In genomic region chr20:2293486-2293885, GRCh38 we compare ENCODE assay signal across 30 cellular contexts. TPM values are rescaled to one million over a fixed set of nuclear protein-coding genes. Genes with fewer than 3 reads are reported as not detected.
"Had no signal": no experiment of that assay in that cellular context is flagged by ENCODE, and none has a peak within 500 bp of the region (broad histone marks: within the 10 kb centered on the region; RNA-seq: fewer than 3 reads in every experiment).

No MANE protein-coding gene starts in this region.

- H3K9me3 ChIP-seq: ovary, right atrium auricular region, right lobe of liver, stomach, testis, thyroid gland, transverse colon, uterus had no signal

- H3K4me1 ChIP-seq: right atrium auricular region, stomach, testis, uterus had no signal

- DNase-seq: islet precursor cell; mesendoderm; naive B cell; natural killer cell; nephron progenitor cell; ovary; stimulated activated CD4-positive, alpha-beta T cell treated with anti-CD3 and anti-CD28 coated beads, Interleukin-12 subunit alpha, Interleukin-12 subunit beta, amount 100 ng/mL, for 4 hours; stimulated activated CD4-positive, alpha-beta T cell treated with anti-CD3 and anti-CD28 coated beads, Interleukin-15, amount 100 ng/mL, for 24 hours; stimulated activated CD4-positive, alpha-beta T cell treated with anti-CD3 and anti-CD28 coated beads, Interleukin-2, amount 100 ng/mL, for 24 hours; stimulated activated CD4-positive, alpha-beta T cell treated with anti-CD3 and anti-CD28 coated beads, Interleukin-4, amount 100 ng/mL, for 1 hour; stimulated activated naive B cell treated with anti-CD40 and anti-IgM and Interleukin-4, amounts not matched to agents 10 μg/mL and 1 μg/mL and 100 μg/mL, for 72 hours; stimulated activated naive CD8-positive, alpha-beta T cell treated with anti-CD3 and anti-CD28 coated beads, Interleukin-15, Interleukin-2, amounts not matched to agents 100 U/mL and 50 U/mL, for 24 hours; stomach; testis; thyroid gland; transverse colon; uterus had no signal

- H3K27ac ChIP-seq: hepatocyte, neural progenitor cell, ovary, right atrium auricular region, right lobe of liver, testis, thyroid gland, transverse colon, uterus had no signal

- H3K4me3 Mint-ChIP-seq: mesothelial cell of epicardium; naive B cell; natural killer cell; nephron progenitor cell; neural progenitor cell; stimulated activated naive B cell treated with anti-CD40 and anti-IgM and Interleukin-4, amounts not matched to agents 10 μg/mL and 1 μg/mL and 100 μg/mL, for 72 hours had no signal

- H3K27ac Mint-ChIP-seq: mesothelial cell of epicardium; natural killer cell; nephron progenitor cell; neural progenitor cell; progenitor cell of endocrine pancreas; stimulated activated naive B cell treated with anti-CD40 and anti-IgM and Interleukin-4, amounts not matched to agents 10 μg/mL and 1 μg/mL and 100 μg/mL, for 72 hours had no signal

- H3K9me3 Mint-ChIP-seq: mesothelial cell of epicardium; natural killer cell; nephron progenitor cell; neural progenitor cell; stimulated activated naive B cell treated with anti-CD40 and anti-IgM and Interleukin-4, amounts not matched to agents 10 μg/mL and 1 μg/mL and 100 μg/mL, for 72 hours had no signal

- H3K27me3 ChIP-seq: hepatocyte, neural progenitor cell, ovary, right atrium auricular region, right lobe of liver, testis, thyroid gland, transverse colon, uterus had no signal

- ATAC-seq: stimulated activated naive B cell treated with anti-CD40 and anti-IgM and Interleukin-4, amounts not matched to agents 10 μg/mL and 1 μg/mL and 100 μg/mL, for 72 hours; stimulated activated naive CD8-positive, alpha-beta T cell treated with anti-CD3 and anti-CD28 coated beads, Interleukin-15, Interleukin-2, amounts not matched to agents 100 U/mL and 50 U/mL, for 24 hours had no signal

- H3K4me3 ChIP-seq: hepatocyte, lung, neural progenitor cell, ovary, right atrium auricular region, right lobe of liver, smooth muscle cell, stomach, testis, thyroid gland, transverse colon, uterus had no signal

- H3K36me3 Mint-ChIP-seq: mesothelial cell of epicardium; naive B cell; natural killer cell; neural progenitor cell; stimulated activated naive B cell treated with anti-CD40 and anti-IgM and Interleukin-4, amounts not matched to agents 10 μg/mL and 1 μg/mL and 100 μg/mL, for 72 hours had no signal

- H3K36me3 ChIP-seq: neural progenitor cell, ovary, right atrium auricular region, right lobe of liver, stomach, thyroid gland, transverse colon, uterus had no signal

- H3K4me1 Mint-ChIP-seq: natural killer cell had no signal

RNA-seq across cellular contexts. Expression of gene TGM3, which starts 2.3 kb away (rescaled TPM):
- total RNA-seq: kidney epithelial cell, natural killer cell, omental fat pad, pulmonary artery endothelial cell, renal cortical epithelial cell, right atrium auricular region, stomach, thyroid gland, ureter had no signal
